In the genomic region with DNA sequence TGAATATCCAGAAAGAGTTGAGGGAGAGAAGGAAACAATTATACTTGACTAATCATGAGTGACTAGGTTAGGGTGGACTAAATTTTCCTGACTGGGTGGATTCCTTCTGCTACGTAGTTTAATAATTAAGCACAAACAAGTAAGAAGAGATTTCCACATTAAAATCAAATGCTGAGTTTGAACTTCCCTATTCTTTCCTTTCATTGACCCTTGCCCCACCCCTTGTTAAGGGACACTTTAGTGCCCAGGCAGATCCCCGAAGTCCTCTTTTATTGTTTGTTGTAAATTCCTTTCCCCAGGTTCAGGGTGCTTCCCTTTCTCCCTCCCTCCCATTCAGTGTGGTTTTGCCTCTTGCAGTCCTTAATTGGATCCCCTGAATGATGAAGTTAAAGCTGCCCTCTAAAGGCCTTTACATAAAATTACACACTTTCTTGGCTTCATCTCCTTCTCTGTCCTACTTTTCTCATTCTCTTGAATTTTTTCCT, we compare ENCODE assay signal across 8 cellular contexts. TPM values are rescaled to one million over a fixed set of nuclear protein-coding genes. Genes with fewer than 3 reads are reported as not detected.
DNase-seq lines count a peak whose midpoint lies in the region; ATAC-seq and TF ChIP-seq lines count a peak whose summit lies in the region.

No MANE protein-coding gene starts in this region.

- POLR2A ChIA-PET in IMR-90 (lab: Charles Lee; ENCODE audit: unreplicated experiment), result no interaction called here

- no peak overlapping the region for H3K4me3 ChIP-seq in IMR-90 (ENCODE audit: insufficient read depth, low read depth, low read length)
- no peak overlapping the region for H3K4me3 ChIP-seq in mesenchymal stem cell (ENCODE audit: insufficient read depth in 1 of 2, low read depth in 1 of 2, low read length in 2 of 2)

- no peak overlapping the region for H3K56ac ChIP-seq in IMR-90 (ENCODE audit: extremely low read depth, insufficient read depth, low read length)

- H3K79me1 ChIP-seq in IMR-90 (ENCODE audit: low read depth in 1 of 2, low read length in 2 of 2) (no peaks in the 10 kb centered on the region), mesenchymal stem cell (replicated peaks; ENCODE audit: low read length, poor library complexity, severe bottlenecking) (no peaks in the 10 kb centered on the region)

- no peak for TF ChIP-seq POLR2A in IMR-90 (IDR thresholded peaks at IDR 0.05; ENCODE audit: low read depth, low read length)

- DNase-seq in ELF-1 (ENCODE audit: low read depth, low spot score) (peak; percentile 58), IMR-90 (peak; percentile 0), amniotic epithelial cell (ENCODE audit: low read depth) (peak; percentile 29), mesenchymal stem cell (peak; percentile 36), dedifferentiated amniotic fluid mesenchymal stem cell (ENCODE audit: extremely low spot score) (no peak)
- DNase-seq in activated CD4-positive, alpha-beta T cell treated with anti-CD3 and anti-CD28 coated beads, Interleukin-2, amount 10 ng/mL, durations not matched to agents 24 days and 14 days, result no peak

- no peaks in the 10 kb centered on the region for H3K9me3 Mint-ChIP-seq in activated CD4-positive, alpha-beta T cell treated with anti-CD3 and anti-CD28 coated beads, Interleukin-2, amount 10 ng/mL, durations not matched to agents 24 days and 14 days

- H3K4me3 Mint-ChIP-seq in activated CD4-positive, alpha-beta T cell treated with anti-CD3 and anti-CD28 coated beads, Interleukin-2, amount 10 ng/mL, durations not matched to agents 24 days and 14 days, result no peak overlapping the region

- H3K36me3 ChIP-seq in IMR-90 (ENCODE audit: control insufficient read depth, insufficient read depth, low read length), result no peaks in the 10 kb centered on the region
- H3K36me3 ChIP-seq in mesenchymal stem cell (ENCODE audit: control insufficient read depth in 1 of 2, insufficient read depth in 2 of 2, low read depth in 1 of 2, low read length in 2 of 2), result no peaks in the 10 kb centered on the region

- H3K27ac ChIP-seq in IMR-90 (ENCODE audit: insufficient read depth, low read length) (no peak overlapping the region), mesenchymal stem cell (ENCODE audit: low read length, poor library complexity, severe bottlenecking) (peak overlapping the region; percentile 13)

- H3K23ac ChIP-seq in IMR-90 (ENCODE audit: low read depth, low read length) (no peak overlapping the region), mesenchymal stem cell (ENCODE audit: low read length in 2 of 2) (no peak overlapping the region)

- H3K4me1 ChIP-seq in IMR-90 (ENCODE audit: control insufficient read depth, insufficient read depth, low read length) (no peaks in the 10 kb centered on the region), mesenchymal stem cell (ENCODE audit: control insufficient read depth, insufficient read depth, low read depth, low read length) (no peaks in the 10 kb centered on the region)

- H3K4me2 ChIP-seq in IMR-90 (ENCODE audit: low read depth, low read length) (no peak overlapping the region), mesenchymal stem cell (ENCODE audit: low read length, poor library complexity, severe bottlenecking) (peak overlapping the region; percentile 8)

- no peak overlapping the region for H2BK20ac ChIP-seq in IMR-90 (ENCODE audit: low read depth, low read length)

- H3K27me3 ChIP-seq in IMR-90 (ENCODE audit: control insufficient read depth, insufficient read depth, low read length) (no peaks in the 10 kb centered on the region), mesenchymal stem cell (ENCODE audit: control insufficient read depth in 1 of 2, insufficient read depth in 1 of 2, low read length in 2 of 2) (no peaks in the 10 kb centered on the region)

- no peak overlapping the region for H3K18ac ChIP-seq in IMR-90 (ENCODE audit: low read depth, low read length)
- H3K18ac ChIP-seq in mesenchymal stem cell (ENCODE audit: low read depth in 1 of 2, low read length in 2 of 2), result no peak overlapping the region

- TF ChIP-seq CTCF in IMR-90 (conservative IDR thresholded peaks at IDR 0.05; ENCODE audit: low read depth, low read length), result 0 out of 2 replicates have a peak, but pooled peaks have one; percentile 17

- H4K91ac ChIP-seq in IMR-90 (ENCODE audit: insufficient read depth, low read depth, low read length), result no peak overlapping the region
- no peak overlapping the region for H4K91ac ChIP-seq in mesenchymal stem cell (ENCODE audit: low read length)

- no TSS peak for BruUV-seq in IMR-90 (replicated peaks; lab: Mats Ljungman, UMichigan)

- H4K5ac ChIP-seq in IMR-90 (ENCODE audit: low read depth, low read length), result no peak overlapping the region

- no peak overlapping the region for H2AK9ac ChIP-seq in IMR-90 (replicated peaks; ENCODE audit: low read depth, low read length, poor library complexity)

- H3K14ac ChIP-seq in IMR-90 (replicated peaks; ENCODE audit: low read depth, low read length) (no peak overlapping the region), mesenchymal stem cell (ENCODE audit: low read length in 2 of 2) (no peak overlapping the region)

- no peaks in the 10 kb centered on the region for H3K27me3 Mint-ChIP-seq in activated CD4-positive, alpha-beta T cell treated with anti-CD3 and anti-CD28 coated beads, Interleukin-2, amount 10 ng/mL, durations not matched to agents 24 days and 14 days

- H3K9ac ChIP-seq in IMR-90 (ENCODE audit: low read depth, low read length), result no peak overlapping the region
- H3K9ac ChIP-seq in mesenchymal stem cell (ENCODE audit: low read length), result no peak overlapping the region

- H3K4me1 Mint-ChIP-seq in activated CD4-positive, alpha-beta T cell treated with anti-CD3 and anti-CD28 coated beads, Interleukin-2, amount 10 ng/mL, durations not matched to agents 24 days and 14 days, result no peaks in the 10 kb centered on the region

- intact Hi-C loops in IMR-90 (cut with micrococcal nuclease), result no loop called here
- intact Hi-C loops in activated CD4-positive, alpha-beta T cell treated with anti-CD3 and anti-CD28 coated beads, Interleukin-2, amount 10 ng/mL, durations not matched to agents 24 days and 14 days (cut with micrococcal nuclease), result no loop called here

- no peaks in the 10 kb centered on the region for H4K20me1 ChIP-seq in IMR-90 (ENCODE audit: insufficient read depth, low read length)

- no peaks in the 10 kb centered on the region for H3K36me3 Mint-ChIP-seq in activated CD4-positive, alpha-beta T cell treated with anti-CD3 and anti-CD28 coated beads, Interleukin-2, amount 10 ng/mL, durations not matched to agents 24 days and 14 days (ENCODE audit: low read depth)

- dilution Hi-C loops in IMR-90 (cut with HindIII; ENCODE audit: low sequenced_read_pairs, unreplicated experiment), result no loop called here

- no peak overlapping the region for H2AK5ac ChIP-seq in IMR-90 (ENCODE audit: low read depth, low read length)
- H2AK5ac ChIP-seq in mesenchymal stem cell (ENCODE audit: low read length, severe bottlenecking), result no peak overlapping the region

- no peak for TF ChIP-seq RAD21 in IMR-90 (IDR thresholded peaks at IDR 0.05; ENCODE audit: low read length)

- H3K4ac ChIP-seq in IMR-90 (ENCODE audit: low read depth, low read length) (no peak overlapping the region), mesenchymal stem cell (ENCODE audit: low read depth in 1 of 2, low read length in 2 of 2) (no peak overlapping the region)

- no peak overlapping the region for H3K27ac Mint-ChIP-seq in activated CD4-positive, alpha-beta T cell treated with anti-CD3 and anti-CD28 coated beads, Interleukin-2, amount 10 ng/mL, durations not matched to agents 24 days and 14 days

- H3K9me1 ChIP-seq in IMR-90 (ENCODE audit: insufficient read depth, low read length), result no peaks in the 10 kb centered on the region

- H4K8ac ChIP-seq in IMR-90 (ENCODE audit: low read depth in 2 of 2, low read length in 2 of 2), result no peak overlapping the region
- H4K8ac ChIP-seq in mesenchymal stem cell (ENCODE audit: low read length), result no peak overlapping the region

- H2BK5ac ChIP-seq in IMR-90 (ENCODE audit: low read depth, low read length, poor library complexity, severe bottlenecking) (no peak overlapping the region), mesenchymal stem cell (ENCODE audit: low read depth, low read length, poor library complexity, severe bottlenecking) (no peak overlapping the region)

- no CpG with 5 or more reads among the region's 2 CpGs for WGBS in IMR-90 (ENCODE audit: extremely low coverage in 2 of 2, insufficient read length in 1 of 2), 2 experiments
- 53% methylated on average over 2 of the region's 2 CpGs for WGBS in mesenchymal stem cell

- H3K9me3 ChIP-seq in IMR-90 (ENCODE audit: control insufficient read depth, insufficient read depth, low read length), result no peaks in the 10 kb centered on the region
- no peaks in the 10 kb centered on the region for H3K9me3 ChIP-seq in mesenchymal stem cell (ENCODE audit: control insufficient read depth, low read length)

- ATAC-seq in IMR-90 (ENCODE audit: low read depth) (0 out of 2 replicates have a peak, but pooled peaks have one; percentile 49), GM21360 (IDR thresholded peaks at IDR 0.05; ENCODE audit: unreplicated experiment) (no peak), GM18498 (IDR thresholded peaks at IDR 0.05; ENCODE audit: unreplicated experiment) (no peak)

- H2BK15ac ChIP-seq in IMR-90 (ENCODE audit: low read depth, low read length) (no peak overlapping the region), mesenchymal stem cell (ENCODE audit: low read depth, poor library complexity, severe bottlenecking) (no peak overlapping the region)

- H2BK120ac ChIP-seq in IMR-90 (ENCODE audit: low read depth, low read length) (no peak overlapping the region), mesenchymal stem cell (ENCODE audit: low read depth, low read length) (no peak overlapping the region)

- H2AFZ ChIP-seq in IMR-90 (replicated peaks; ENCODE audit: low read length, poor library complexity) (no peak overlapping the region), mesenchymal stem cell (ENCODE audit: low read depth, low read length) (no peak overlapping the region)

- in situ Hi-C loops in IMR-90 (cut with MboI; ENCODE audit: low sequenced_read_pairs), result no loop called here

- CTCF ChIA-PET in IMR-90 (lab: Yijun Ruan, JAX), result no interaction called here

- no peak overlapping the region for H2BK12ac ChIP-seq in mesenchymal stem cell (ENCODE audit: low read length in 2 of 2)

TF ChIP-seq in IMR-90, 13 proteins besides CTCF, POLR2A, EP300 and RAD21 (continues in another document):
- no peak for TF ChIP-seq FOS (IDR thresholded peaks at IDR 0.05; ENCODE audit: low read depth, low read length)

RNA-seq across cellular contexts. Expression of a gene that starts 8.8 kb away (rescaled TPM):
- not detected in 2 replicates for total RNA-seq in IMR-90 (2012; rRNA removed)
- polyA plus RNA-seq in IMR-90 (2012; rRNA removed), result not detected in 2 replicates
- not detected in 2 replicates for polyA plus RNA-seq in IMR-90 (2012; cell fraction: cytosol; rRNA removed)
- polyA plus RNA-seq in IMR-90 (2012; cell fraction: nucleus; rRNA removed; ENCODE audit: low replicate concordance), result not detected in 2 replicates
- polyA plus RNA-seq in mesenchymal stem cell (2013, experiment 1 of 2), result not detected
- polyA plus RNA-seq in mesenchymal stem cell (2013, experiment 2 of 2), result not detected
- not detected in 2 replicates for total RNA-seq in activated CD4-positive, alpha-beta T cell treated with anti-CD3 and anti-CD28 coated beads, Interleukin-2, amount 10 ng/mL, durations not matched to agents 24 days and 14 days

Comparison
In these comparisons a context has a peak if more than half of its experiments do, and no peak if none do; other contexts are left out.
1. DNase-seq: peak in ELF-1 (single experiment), IMR-90 (single experiment), amniotic epithelial cell (single experiment) and mesenchymal stem cell (single experiment); none in dedifferentiated amniotic fluid mesenchymal stem cell (single experiment) and activated CD4-positive, alpha-beta T cell treated with anti-CD3 and anti-CD28 coated beads, Interleukin-2, amount 10 ng/mL, durations not matched to agents 24 days and 14 days (single experiment).